In the genomic region with DNA sequence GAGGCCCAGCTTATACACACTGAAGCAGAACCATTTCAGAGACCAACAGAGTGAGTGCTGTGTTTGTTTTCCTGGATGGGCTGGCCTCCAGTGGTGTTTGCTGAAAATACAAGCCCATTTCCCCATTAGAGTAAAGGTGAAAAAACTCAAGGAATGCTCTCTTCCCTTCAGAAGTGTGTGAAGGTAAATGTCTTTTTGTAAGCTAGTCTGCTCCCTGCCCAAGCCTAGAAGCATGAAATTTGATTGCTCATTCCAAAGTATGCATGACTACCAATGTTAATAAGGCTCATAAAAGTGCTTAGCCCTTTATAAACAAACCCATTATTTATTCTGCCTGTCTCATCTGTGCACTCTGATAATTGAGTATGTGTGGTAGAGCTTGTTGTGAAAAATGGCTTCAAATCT, we compare ENCODE assay signal across 14 cellular contexts. TPM values are rescaled to one million over a fixed set of nuclear protein-coding genes. Genes with fewer than 3 reads are reported as not detected.
DNase-seq lines count a peak whose midpoint lies in the region; ATAC-seq and TF ChIP-seq lines count a peak whose summit lies in the region.
"Had no signal": no experiment of that assay in that cellular context is flagged by ENCODE, and none has a peak within 500 bp of the region (broad histone marks: within the 10 kb centered on the region; RNA-seq: fewer than 3 reads in every experiment).

No MANE protein-coding gene starts in this region.

- peak overlapping the region; percentile 82 for H3K27ac ChIP-seq in lower lobe of right lung
- H3K27ac ChIP-seq: adrenal gland, SJCRH30 had no signal

- no peaks in the 10 kb centered on the region for H3K36me3 ChIP-seq in lower lobe of right lung
- H3K36me3 ChIP-seq: adrenal gland, SJCRH30 had no signal

- H3K4me3 ChIP-seq in astrocyte of the cerebellum (ENCODE audit: low read depth, low read length) = no peak overlapping the region
- H3K4me3 ChIP-seq in lower lobe of right lung = peak overlapping the region; percentile 17
- H3K4me3 ChIP-seq: adrenal gland, SJCRH30 had no signal

- CTCF ChIA-PET in HEK293T (lab: Yijun Ruan, JAX) = interaction anchor here (0.7 to 0.8 kb wide), 2 partner anchors 64 to 240 kb away, joined by 3 read pairs; no protein-coding TSS in a partner anchor

- no peaks in the 10 kb centered on the region for H3K27me3 ChIP-seq in lower lobe of right lung (ENCODE audit: low read depth)
- H3K27me3 ChIP-seq: adrenal gland, SJCRH30 had no signal

- no peak for TF ChIP-seq CTCF in astrocyte of the cerebellum (IDR thresholded peaks at IDR 0.05; ENCODE audit: low read depth, low read length, missing control alignments)
- TF ChIP-seq CTCF in lower lobe of right lung (IDR thresholded peaks at IDR 0.05) = peak; percentile 13

- peaks cover 9% of the 10 kb centered on the region for H3K4me1 ChIP-seq in lower lobe of right lung
- H3K4me1 ChIP-seq: adrenal gland had no signal

- intact Hi-C loops in lower lobe of right lung (cut with DNase I) = no loop called here

- DNase-seq in AG20443 (ENCODE audit: low spot score) (peak; percentile 22), HEK293T (ENCODE audit: extremely low spot score) (peak; percentile 10), astrocyte of the cerebellum (ENCODE audit: low read depth) (peak; percentile 34), lower lobe of right lung (no peak), epidermal melanocyte (ENCODE audit: insufficient read length, low spot score) (no peak), left lobe of liver (ENCODE audit: low spot score) (no peak), COLO668 (lab: John Stamatoyannopoulos, UW; ENCODE audit: unreplicated experiment) (no peak)
- DNase-seq: activated CD8-positive, alpha-beta memory T cell treated with anti-CD3 and anti-CD28 coated beads for 24 hours; adrenal gland; CD4-positive, CD25-positive, alpha-beta regulatory T cell; stimulated activated CD4-positive, alpha-beta T cell treated with anti-CD3 and anti-CD28 coated beads, Interleukin-2, amount 100 ng/mL, for 24 hours had no signal

- no peaks in the 10 kb centered on the region for H3K9me3 ChIP-seq in lower lobe of right lung
- H3K9me3 ChIP-seq: adrenal gland, SJCRH30 had no signal

- peak; percentile 75 to 90 for ATAC-seq in lower lobe of right lung
- ATAC-seq in GM21515 (IDR thresholded peaks at IDR 0.05; ENCODE audit: unreplicated experiment) = no peak
- ATAC-seq in left lobe of liver = no peak
- ATAC-seq: natural killer cell treated with Interleukin-12 subunit alpha and Interleukin-12 subunit beta and Interleukin-15 and Interleukin-18, amount 100 ng/mL, for 72 hours had no signal

- in situ Hi-C loops in astrocyte of the cerebellum (cut with HindIII; ENCODE audit: low sequenced_read_pairs) = no loop called here

- POLR2A ChIA-PET in HEK293T (lab: Yijun Ruan, JAX) = no interaction called here

TF ChIP-seq in HEK293T, 16 proteins besides CTCF, POLR2A, EP300 and RAD21:
- TF ChIP-seq, protein P1, sequence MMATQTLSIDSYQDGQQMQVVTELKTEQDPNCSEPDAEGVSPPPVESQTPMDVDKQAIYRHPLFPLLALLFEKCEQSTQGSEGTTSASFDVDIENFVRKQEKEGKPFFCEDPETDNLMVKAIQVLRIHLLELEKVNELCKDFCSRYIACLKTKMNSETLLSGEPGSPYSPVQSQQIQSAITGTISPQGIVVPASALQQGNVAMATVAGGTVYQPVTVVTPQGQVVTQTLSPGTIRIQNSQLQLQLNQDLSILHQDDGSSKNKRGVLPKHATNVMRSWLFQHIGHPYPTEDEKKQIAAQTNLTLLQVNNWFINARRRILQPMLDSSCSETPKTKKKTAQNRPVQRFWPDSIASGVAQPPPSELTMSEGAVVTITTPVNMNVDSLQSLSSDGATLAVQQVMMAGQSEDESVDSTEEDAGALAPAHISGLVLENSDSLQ (IDR thresholded peaks at IDR 0.05) = peak; percentile 41; the same call in 1 of the 2 replicates
- no peak for TF ChIP-seq SP1 (IDR thresholded peaks at IDR 0.05)
TF ChIP-seq in HEK293T: peak in this region for 1.

RNA-seq across cellular contexts. Expression of a gene that starts 59.1 kb away (rescaled TPM):
- total RNA-seq in lower lobe of right lung (9.9 TPM), left lobe of liver (0.45 TPM)
- total RNA-seq: CD4-positive, CD25-positive, alpha-beta regulatory T cell; natural killer cell treated with Interleukin-12 subunit alpha and Interleukin-12 subunit beta and Interleukin-15 and Interleukin-18, amount 100 ng/mL, for 72 hours; SJCRH30 had no signal

Comparison
In these comparisons a context has a peak if more than half of its experiments do, and no peak if none do; other contexts are left out.
1. DNase-seq: peak in AG20443 (single experiment), HEK293T (single experiment) and astrocyte of the cerebellum (single experiment); none in lower lobe of right lung (single experiment), epidermal melanocyte (single experiment), left lobe of liver (single experiment) and COLO668 (single experiment).
2. ATAC-seq: peak in lower lobe of right lung (2 of 2); none in GM21515 (single experiment) and left lobe of liver (single experiment).